25 cellular contexts compared by ENCODE assay signal in the genomic region with DNA sequence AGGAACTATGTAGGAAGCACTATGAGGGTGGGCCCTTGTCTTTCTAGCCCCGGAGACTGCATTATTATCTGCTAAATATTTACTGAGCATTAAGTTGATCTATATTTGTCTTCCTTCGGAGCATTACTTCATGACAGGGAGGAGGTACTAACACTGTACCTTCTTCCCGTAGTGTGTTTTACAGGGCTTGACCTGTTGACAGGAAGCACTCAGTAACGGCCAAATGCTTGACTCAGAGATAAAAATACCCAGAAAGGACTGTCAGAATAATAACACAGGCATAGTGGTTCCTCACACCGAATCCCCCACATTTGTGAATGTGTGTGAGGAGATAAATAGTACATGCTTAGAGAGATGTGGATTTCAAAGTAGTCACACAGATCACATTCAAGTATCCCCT.
DNase-seq lines count a peak whose midpoint lies in the region; ATAC-seq and TF ChIP-seq lines count a peak whose summit lies in the region.
"Had no signal": no experiment of that assay in that cellular context is flagged by ENCODE, and none has a peak within 500 bp of the region (broad histone marks: within the 10 kb centered on the region; RNA-seq: fewer than 3 reads in every experiment).

No MANE protein-coding gene starts in this region.

- no peak for TF ChIP-seq EP300 in suprapubic skin (IDR thresholded peaks at IDR 0.05)

- no peak overlapping the region for H3K4me3 Mint-ChIP-seq in Caco-2 (ENCODE audit: unreplicated experiment)
- H3K4me3 Mint-ChIP-seq: CD4-positive, alpha-beta T cell; central memory CD8-positive, alpha-beta T cell; stimulated activated naive CD8-positive, alpha-beta T cell treated with anti-CD3 and anti-CD28 coated beads, Interleukin-15, amount 100 ng/mL, for 72 hours; T-cell had no signal

- peaks cover 18% of the 10 kb centered on the region for H3K27me3 Mint-ChIP-seq in Caco-2 (ENCODE audit: insufficient read depth, unreplicated experiment)
- H3K27me3 Mint-ChIP-seq: central memory CD8-positive, alpha-beta T cell had no signal

- POLR2A ChIA-PET in Caco-2 (lab: Charles Lee), result no interaction called here

- H3K27ac ChIP-seq in suprapubic skin, result no peak overlapping the region
- H3K27ac ChIP-seq: esophagus squamous epithelium, spleen had no signal

- H3K27me3 ChIP-seq in Caco-2 (replicated peaks; ENCODE audit: control insufficient read depth, insufficient read depth, low read length), result no peaks in the 10 kb centered on the region
- H3K27me3 ChIP-seq in suprapubic skin, result no peaks in the 10 kb centered on the region
- H3K27me3 ChIP-seq: esophagus squamous epithelium, spleen had no signal

- peak; percentile 73 for ATAC-seq in left colon
- no peak for ATAC-seq in HG03565 (IDR thresholded peaks at IDR 0.05; ENCODE audit: unreplicated experiment)
- ATAC-seq: stimulated activated naive CD8-positive, alpha-beta T cell treated with anti-CD3 and anti-CD28 coated beads, Interleukin-15, amount 100 ng/mL, for 72 hours; T-cell had no signal

- no TSS peak for BruUV-seq in Caco-2 (replicated peaks; lab: Mats Ljungman, UMichigan)

- H3K36me3 ChIP-seq in Caco-2 (ENCODE audit: control insufficient read depth, insufficient read depth, low read length), result no peaks in the 10 kb centered on the region
- no peaks in the 10 kb centered on the region for H3K36me3 ChIP-seq in suprapubic skin
- H3K36me3 ChIP-seq: esophagus squamous epithelium, spleen had no signal

- TF ChIP-seq CTCF in Caco-2 (IDR thresholded peaks at IDR 0.05; ENCODE audit: insufficient read depth in 1 of 2, low read depth in 1 of 2, low read length in 1 of 2, severe bottlenecking in 1 of 2, unreplicated experiment in 1 of 2), result no peak
- TF ChIP-seq CTCF in suprapubic skin (IDR thresholded peaks at IDR 0.05), result no peak

- H3K27ac Mint-ChIP-seq in Caco-2 (ENCODE audit: unreplicated experiment), result no peak overlapping the region
- H3K27ac Mint-ChIP-seq: CD4-positive, alpha-beta T cell; stimulated activated naive CD8-positive, alpha-beta T cell treated with anti-CD3 and anti-CD28 coated beads, Interleukin-15, amount 100 ng/mL, for 72 hours; T-cell had no signal

- 60% methylated on average over 5 of the region's 5 CpGs for WGBS in suprapubic skin

- H3K4me1 Mint-ChIP-seq in Caco-2 (ENCODE audit: low read depth, unreplicated experiment), result peaks cover 7% of the 10 kb centered on the region
- H3K4me1 Mint-ChIP-seq: central memory CD8-positive, alpha-beta T cell; stimulated activated naive CD8-positive, alpha-beta T cell treated with anti-CD3 and anti-CD28 coated beads, Interleukin-15, amount 100 ng/mL, for 72 hours; T-cell had no signal

- intact Hi-C loops in left colon (cut with DNase I, micrococcal nuclease) (no loop called here), Caco-2 (cut with micrococcal nuclease; ENCODE audit: unreplicated experiment) (no loop called here)

- DNase-seq in GDM1 (lab: John Stamatoyannopoulos, UW) (peak; percentile 6), OCI-M2 (lab: John Stamatoyannopoulos, UW; ENCODE audit: unreplicated experiment) (peak; percentile 74), dermis microvascular lymphatic vessel endothelial cell (ENCODE audit: low read depth in 2 of 2) (peak; percentile 7 to 73), left colon (no peak), Caco-2 (no peak), suprapubic skin (ENCODE audit: low spot score in 2 of 2) (no peak)
- DNase-seq in activated naive CD4-positive, alpha-beta T cell (lab: John Stamatoyannopoulos, UW), result no peak
- DNase-seq: activated CD4-positive, alpha-beta T cell treated with anti-CD3 and anti-CD28 coated beads, Interleukin-2, amount 50 U/mL, for 48 hours; activated naive CD4-positive, alpha-beta T cell treated with Interleukin-2 at 50 U/mL for 16 hours; activated T-cell treated with anti-CD3 and anti-CD28 coated beads, Interleukin-2, amount 50 U/mL, for 1 hour; amygdala; CD4-positive, alpha-beta T cell; DMS153; effector memory CD4-positive, alpha-beta T cell; esophagus squamous epithelium; NCI-H1105; NCI-H524; SHP77 treated with DMSO at 0.1 percent for 48 hours; spleen; stimulated activated CD4-positive, alpha-beta T cell treated with anti-CD3 and anti-CD28 coated beads, Interleukin-4, amount 100 ng/mL, for 24 hours; stimulated activated naive CD8-positive, alpha-beta T cell treated with anti-CD3 and anti-CD28 coated beads, Interleukin-15, amount 100 ng/mL, for 72 hours; T-cell; trophoblast cell had no signal

- no peaks in the 10 kb centered on the region for H3K9me3 Mint-ChIP-seq in Caco-2 (ENCODE audit: unreplicated experiment)
- H3K9me3 Mint-ChIP-seq: CD4-positive, alpha-beta T cell; stimulated activated naive CD8-positive, alpha-beta T cell treated with anti-CD3 and anti-CD28 coated beads, Interleukin-15, amount 100 ng/mL, for 72 hours had no signal

- H3K4me1 ChIP-seq in Caco-2 (no peaks in the 10 kb centered on the region), suprapubic skin (no peaks in the 10 kb centered on the region)
- H3K4me1 ChIP-seq: esophagus squamous epithelium had no signal

- H3K4me3 ChIP-seq in Caco-2 (ENCODE audit: low read depth, low read length), result no peak overlapping the region
- H3K4me3 ChIP-seq in suprapubic skin, result no peak overlapping the region
- H3K4me3 ChIP-seq: esophagus squamous epithelium, spleen had no signal

- CTCF ChIA-PET in Caco-2 (lab: Charles Lee), result no interaction called here

- no peak for TF ChIP-seq POLR2A in suprapubic skin (IDR thresholded peaks at IDR 0.05)

- H3K9me3 ChIP-seq in Caco-2, result no peaks in the 10 kb centered on the region
- no peaks in the 10 kb centered on the region for H3K9me3 ChIP-seq in suprapubic skin
- H3K9me3 ChIP-seq: esophagus squamous epithelium, spleen had no signal

- H3K36me3 Mint-ChIP-seq in Caco-2 (ENCODE audit: insufficient read depth, unreplicated experiment), result no peaks in the 10 kb centered on the region
- H3K36me3 Mint-ChIP-seq: T-cell had no signal

Comparison
In these comparisons a context has a peak if more than half of its experiments do, and no peak if none do; other contexts are left out.
1. DNase-seq: peak in GDM1 (single experiment), OCI-M2 (single experiment) and dermis microvascular lymphatic vessel endothelial cell (2 of 2); none in left colon (0 of 2), activated naive CD4-positive, alpha-beta T cell (0 of 4), Caco-2 (0 of 2) and suprapubic skin (0 of 2).